ENCODE assay signal across 30 cellular contexts in the genomic region with DNA sequence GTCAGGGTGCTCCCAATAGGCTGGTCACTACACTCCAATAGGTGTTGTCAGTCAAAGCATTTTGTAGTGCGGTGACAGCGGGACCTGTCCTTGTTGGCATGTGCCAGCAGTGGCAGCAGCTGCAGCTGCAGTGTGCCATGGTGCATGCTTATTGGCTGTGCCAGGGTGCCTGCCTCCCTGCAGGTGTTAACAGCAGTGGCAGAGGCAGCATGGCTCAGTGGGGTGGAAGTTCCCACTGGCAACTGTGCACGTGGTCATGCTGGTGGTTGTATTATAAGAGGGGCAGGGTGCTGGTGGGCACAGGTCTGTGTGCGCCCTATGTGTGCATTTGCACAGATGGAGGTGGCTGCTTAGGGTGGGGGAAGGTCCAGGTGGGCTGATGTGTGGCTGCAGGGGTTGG.
"Had no signal": no experiment of that assay in that cellular context is flagged by ENCODE, and none has a peak within 500 bp of the region (broad histone marks: within the 10 kb centered on the region; RNA-seq: fewer than 3 reads in every experiment).

No MANE protein-coding gene starts in this region.

- H3K27me3 ChIP-seq: brain microvascular endothelial cell, dorsolateral prefrontal cortex had no signal

- H3K27ac Mint-ChIP-seq: activated B cell treated with CpG ODN at 0.5 μM for 24 hours; activated CD8-positive, alpha-beta T cell treated with anti-CD3 and anti-CD28 coated beads for 36 hours; activated naive CD4-positive, alpha-beta T cell treated with anti-CD3 and anti-CD28 coated beads, Interleukin-2, amount 10 ng/mL, durations not matched to agents 7 days and 5 days; activated naive CD4-positive, alpha-beta T cell treated with anti-CD3 and anti-CD28 coated beads, Interleukin-2, amount 50 U/mL, for 72 hours; activated naive CD8-positive, alpha-beta T cell treated with anti-CD3 and anti-CD28 coated beads, Interleukin-2, amount 10 ng/mL, durations not matched to agents 7 days and 5 days; activated T-helper 2 cell treated with anti-CD3 and anti-CD28 coated beads, Interferon-gamma antibody, Interleukin-2, Interleukin-4, amounts not matched to agents 10 μg/mL and 5 μg/mL and 100 μg/mL, durations not matched to agents 14 hours and 24 hours and 36 hours; dendritic cell treated with granulocyte-macrophage colony-stimulating factor and Interleukin-4, amounts not matched to agents 40 ng/mL and 50 ng/mL, for 4 days; endodermal cell; T-helper 17 cell; T-helper 2 cell treated with Interferon-gamma antibody and Interleukin-4, amounts not matched to agents 5 μg/mL and 100 μg/mL, for 36 hours had no signal

- H3K4me1 Mint-ChIP-seq: activated B cell treated with CpG ODN at 0.5 μM for 24 hours; activated naive CD4-positive, alpha-beta T cell treated with anti-CD3 and anti-CD28 coated beads, Interleukin-2, amount 10 ng/mL, durations not matched to agents 7 days and 5 days; activated naive CD8-positive, alpha-beta T cell treated with anti-CD3 and anti-CD28 coated beads, Interleukin-2, amount 10 ng/mL, durations not matched to agents 7 days and 5 days; central memory CD8-positive, alpha-beta T cell; T-helper 17 cell had no signal

- DNase-seq: activated B cell treated with CpG ODN at 0.5 μM for 24 hours; activated CD4-positive, alpha-beta T cell treated with anti-CD3 and anti-CD28 coated beads for 48 hours; activated CD4-positive, alpha-beta T cell treated with anti-CD3 and anti-CD28 coated beads, Interleukin-2, amount 50 U/mL, for 1 hour; activated CD4-positive, alpha-beta T cell treated with anti-CD3 and anti-CD28 coated beads, Interleukin-2, amount 50 U/mL, for 48 hours; activated CD8-positive, alpha-beta memory T cell treated with anti-CD3 and anti-CD28 coated beads for 24 hours; activated CD8-positive, alpha-beta T cell treated with anti-CD3 and anti-CD28 coated beads for 36 hours; activated gamma-delta T cell; activated naive CD4-positive, alpha-beta T cell; activated naive CD4-positive, alpha-beta T cell treated with anti-CD3 and anti-CD28 coated beads, Interleukin-2, amount 10 ng/mL, durations not matched to agents 7 days and 5 days; activated naive CD8-positive, alpha-beta T cell treated with anti-CD3 and anti-CD28 coated beads, Interleukin-2, amount 10 ng/mL, durations not matched to agents 7 days and 5 days; activated T-cell treated with anti-CD3 and anti-CD28 coated beads, Interleukin-2, amount 50 U/mL, for 4 hours; brain microvascular endothelial cell; dorsolateral prefrontal cortex; effector memory CD4-positive, alpha-beta T cell; endodermal cell; foreskin fibroblast; T-helper 1 cell; T-helper 17 cell; T1000; WERI-Rb-1 had no signal

- H3K4me3 Mint-ChIP-seq: activated B cell treated with CpG ODN at 0.5 μM for 24 hours; activated CD8-positive, alpha-beta T cell treated with anti-CD3 and anti-CD28 coated beads for 36 hours; activated naive CD4-positive, alpha-beta T cell treated with anti-CD3 and anti-CD28 coated beads, Interleukin-2, amount 10 ng/mL, durations not matched to agents 7 days and 5 days; activated naive CD8-positive, alpha-beta T cell treated with anti-CD3 and anti-CD28 coated beads, Interleukin-2, amount 10 ng/mL, durations not matched to agents 7 days and 5 days; activated T-cell treated with anti-CD3 and anti-CD28 coated beads, Interleukin-2, amount 50 U/mL, for 4 hours; central memory CD8-positive, alpha-beta T cell; dendritic cell treated with granulocyte-macrophage colony-stimulating factor and Interleukin-4, amounts not matched to agents 40 ng/mL and 50 ng/mL, for 4 days; endodermal cell; T-helper 17 cell; T-helper 2 cell treated with Interferon-gamma antibody and Interleukin-4, amounts not matched to agents 5 μg/mL and 100 μg/mL, for 36 hours had no signal

- H3K36me3 ChIP-seq: brain microvascular endothelial cell, WERI-Rb-1 had no signal

- FAIRE-seq: astrocyte, frontal cortex had no signal

- H3K4me3 ChIP-seq: coronary artery, dorsolateral prefrontal cortex had no signal

- ATAC-seq: activated CD4-positive, CD25-positive, alpha-beta regulatory T cell treated with anti-CD3 and anti-CD28 coated beads, Interleukin-2, amount 50 U/mL, for 24 hours; activated CD8-positive, alpha-beta T cell treated with anti-CD3 and anti-CD28 coated beads for 36 hours; activated naive CD4-positive, alpha-beta T cell treated with anti-CD3 and anti-CD28 coated beads, Interleukin-2, amount 50 U/mL, for 72 hours; activated T-cell treated with anti-CD3 and anti-CD28 coated beads, Interleukin-2, amount 50 U/mL, for 4 hours; esophagus mucosa; T-helper 17 cell had no signal

- H3K9me3 Mint-ChIP-seq: activated naive CD8-positive, alpha-beta T cell treated with anti-CD3 and anti-CD28 coated beads, Interleukin-2, amount 10 ng/mL, durations not matched to agents 7 days and 5 days had no signal

- H3K27ac ChIP-seq: brain microvascular endothelial cell, coronary artery, dorsolateral prefrontal cortex, WERI-Rb-1 had no signal

- H3K36me3 Mint-ChIP-seq: activated naive CD4-positive, alpha-beta T cell treated with anti-CD3 and anti-CD28 coated beads, Interleukin-2, amount 10 ng/mL, durations not matched to agents 7 days and 5 days; activated naive CD4-positive, alpha-beta T cell treated with anti-CD3 and anti-CD28 coated beads, Interleukin-2, amount 50 U/mL, for 72 hours had no signal
